In genomic region chr16:3508736-3509135, GRCh38 we compare ENCODE assay signal across 19 cellular contexts. TPM values are rescaled to one million over a fixed set of nuclear protein-coding genes. Genes with fewer than 3 reads are reported as not detected.
DNase-seq lines count a peak whose midpoint lies in the region; ATAC-seq and TF ChIP-seq lines count a peak whose summit lies in the region.
"Had no signal": no experiment of that assay in that cellular context is flagged by ENCODE, and none has a peak within 500 bp of the region (broad histone marks: within the 10 kb centered on the region; RNA-seq: fewer than 3 reads in every experiment).

No MANE protein-coding gene starts in this region.

- WGBS in H9 (ENCODE audit: extremely low coverage, insufficient read length, low lambda C conversion rate): no CpG with 5 or more reads among the region's 7 CpGs

- peaks cover 59% of the 10 kb centered on the region for H3K4me1 Mint-ChIP-seq in activated CD4-positive, alpha-beta T cell treated with anti-CD3 and anti-CD28 coated beads, Interleukin-2, amount 10 ng/mL, durations not matched to agents 24 days and 14 days
- peaks cover 0 to 5% of the 10 kb centered on the region in 2 experiments; a peak in 2 of 4 replicates for H3K4me1 Mint-ChIP-seq in H9
- H3K4me1 Mint-ChIP-seq in activated T-helper 17 cell treated with anti-CD3 and anti-CD28 coated beads, Interleukin-2, amount 50 U/mL, for 72 hours: peaks cover 39% of the 10 kb centered on the region
- H3K4me1 Mint-ChIP-seq: stimulated activated memory B cell treated with anti-CD40 and anti-IgM and Interleukin-4, amounts not matched to agents 10 μg/mL and 1 μg/mL and 100 μg/mL, for 72 hours had no signal

- no peak for DNase-seq in activated CD4-positive, alpha-beta T cell treated with anti-CD3 and anti-CD28 coated beads, Interleukin-2, amount 10 ng/mL, durations not matched to agents 24 days and 14 days
- no peak for DNase-seq in activated CD4-positive, alpha-beta T cell treated with anti-CD3 and anti-CD28 coated beads, Interleukin-2, amount 50 U/mL, for 48 hours
- DNase-seq in H9 (peak; percentile 6), mesenteric fat pad (ENCODE audit: low spot score) (peak; percentile 41), anterior cingulate cortex (lab: John Stamatoyannopoulos, UW) (no peak), D341Med (ENCODE audit: low spot score) (no peak)
- DNase-seq: mesendoderm, NCI-H1436 treated with DMSO at 0.1 percent for 48 hours, NCI-H2171, NCI-H748 treated with DMSO at 0.1 percent for 48 hours had no signal

- no peaks in the 10 kb centered on the region for H3K79me2 ChIP-seq in H9 (ENCODE audit: insufficient read depth, low read length)

- no peak overlapping the region for H2BK15ac ChIP-seq in H9 (ENCODE audit: low read depth, low read length)

- no peaks in the 10 kb centered on the region for H3K9me3 ChIP-seq in H9 (ENCODE audit: control insufficient read depth, low read depth, low read length)
- H3K9me3 ChIP-seq: A549; BLaER1 treated with 17β-estradiol and CSF1 and Interleukin-3, amounts not matched to agents 10 nM and 100 nM; tibial nerve had no signal

- no peaks in the 10 kb centered on the region for H3K4me1 ChIP-seq in H9 (ENCODE audit: insufficient read depth, low read length)

- peak overlapping the region; percentile 76 for H3K27ac Mint-ChIP-seq in activated CD4-positive, alpha-beta T cell treated with anti-CD3 and anti-CD28 coated beads, Interleukin-2, amount 10 ng/mL, durations not matched to agents 24 days and 14 days
- H3K27ac Mint-ChIP-seq in H9: peak overlapping the region in 1 of 3 experiments; percentile 44; a peak in 2 of 7 replicates
- peak overlapping the region; percentile 84 for H3K27ac Mint-ChIP-seq in activated T-helper 17 cell treated with anti-CD3 and anti-CD28 coated beads, Interleukin-2, amount 50 U/mL, for 72 hours
- H3K27ac Mint-ChIP-seq: stimulated activated memory B cell treated with anti-CD40 and anti-IgM and Interleukin-4, amounts not matched to agents 10 μg/mL and 1 μg/mL and 100 μg/mL, for 72 hours had no signal

- no peaks in the 10 kb centered on the region for H4K20me1 ChIP-seq in H9 (ENCODE audit: control insufficient read depth, insufficient read depth, insufficient read length)
- H4K20me1 ChIP-seq: BLaER1 treated with 17β-estradiol and CSF1 and Interleukin-3, amounts not matched to agents 10 nM and 100 nM had no signal

- H3K56ac ChIP-seq in H9 (ENCODE audit: insufficient read length, low read depth, low read length): no peak overlapping the region

- H3K4ac ChIP-seq in H9 (ENCODE audit: low read depth, low read length): no peak overlapping the region

- no peaks in the 10 kb centered on the region for H3K79me1 ChIP-seq in H9 (ENCODE audit: insufficient read depth, low read depth, low read length, poor library complexity, severe bottlenecking)

- no peak overlapping the region for H3K14ac ChIP-seq in H9 (ENCODE audit: insufficient read depth, low read length)

- H3K18ac ChIP-seq in H9 (ENCODE audit: insufficient read length, low read depth, low read length): no peak overlapping the region

- no peak overlapping the region for H2AK5ac ChIP-seq in H9 (ENCODE audit: insufficient read length, low read length)

- H3K23ac ChIP-seq in H9 (ENCODE audit: insufficient read length, low read depth, low read length): no peak overlapping the region

- no peak overlapping the region for H2BK12ac ChIP-seq in H9 (ENCODE audit: insufficient read length, low read depth, low read length)

- peak overlapping the region; percentile 39 for H3K4me3 Mint-ChIP-seq in activated CD4-positive, alpha-beta T cell treated with anti-CD3 and anti-CD28 coated beads, Interleukin-2, amount 10 ng/mL, durations not matched to agents 24 days and 14 days
- no peak overlapping the region for H3K4me3 Mint-ChIP-seq in H9
- peak overlapping the region; percentile 64 for H3K4me3 Mint-ChIP-seq in activated T-helper 17 cell treated with anti-CD3 and anti-CD28 coated beads, Interleukin-2, amount 50 U/mL, for 72 hours
- H3K4me3 Mint-ChIP-seq: stimulated activated memory B cell treated with anti-CD40 and anti-IgM and Interleukin-4, amounts not matched to agents 10 μg/mL and 1 μg/mL and 100 μg/mL, for 72 hours had no signal

- no peak for TF ChIP-seq CTCF in H9 (conservative IDR thresholded peaks at IDR 0.05)

- no peaks in the 10 kb centered on the region for H3K23me2 ChIP-seq in H9 (ENCODE audit: insufficient read length, low read depth, low read length, poor library complexity, severe bottlenecking)

- H4K8ac ChIP-seq in H9 (replicated peaks; ENCODE audit: insufficient read length, low read depth, low read length): no peak overlapping the region

- no peak overlapping the region for H3T11ph ChIP-seq in H9 (ENCODE audit: low read length)

- ATAC-seq in activated T-helper 17 cell treated with anti-CD3 and anti-CD28 coated beads, Interleukin-2, amount 50 U/mL, for 72 hours (replicated peaks): no peak
- ATAC-seq in GM21576 (IDR thresholded peaks at IDR 0.05; ENCODE audit: unreplicated experiment): no peak
- ATAC-seq: A549; stimulated activated memory B cell treated with anti-CD40 and anti-IgM and Interleukin-4, amounts not matched to agents 10 μg/mL and 1 μg/mL and 100 μg/mL, for 72 hours had no signal

- H3K27me3 ChIP-seq in H9 (ENCODE audit: insufficient read depth, low read length): no peaks in the 10 kb centered on the region
- H3K27me3 ChIP-seq: BLaER1 treated with 17β-estradiol and CSF1 and Interleukin-3, amounts not matched to agents 10 nM and 100 nM; tibial nerve had no signal

- H2AFZ ChIP-seq in H9 (ENCODE audit: low read length): no peak overlapping the region

- H3K36me3 Mint-ChIP-seq in activated CD4-positive, alpha-beta T cell treated with anti-CD3 and anti-CD28 coated beads, Interleukin-2, amount 10 ng/mL, durations not matched to agents 24 days and 14 days (ENCODE audit: low read depth): peaks cover 54% of the 10 kb centered on the region
- peaks cover 22 to 63% (median 32%) of the 10 kb centered on the region in 3 experiments; a peak in 6 of 7 replicates for H3K36me3 Mint-ChIP-seq in H9 (ENCODE audit: insufficient read depth in 1 of 3, low read depth in 3 of 3)
- H3K36me3 Mint-ChIP-seq in activated T-helper 17 cell treated with anti-CD3 and anti-CD28 coated beads, Interleukin-2, amount 50 U/mL, for 72 hours (ENCODE audit: low read depth): peaks cover 71% of the 10 kb centered on the region

- no peaks in the 10 kb centered on the region for H3K9me3 Mint-ChIP-seq in activated CD4-positive, alpha-beta T cell treated with anti-CD3 and anti-CD28 coated beads, Interleukin-2, amount 10 ng/mL, durations not matched to agents 24 days and 14 days
- no peaks in the 10 kb centered on the region for H3K9me3 Mint-ChIP-seq in H9
- no peaks in the 10 kb centered on the region for H3K9me3 Mint-ChIP-seq in activated T-helper 17 cell treated with anti-CD3 and anti-CD28 coated beads, Interleukin-2, amount 50 U/mL, for 72 hours
- H3K9me3 Mint-ChIP-seq: stimulated activated memory B cell treated with anti-CD40 and anti-IgM and Interleukin-4, amounts not matched to agents 10 μg/mL and 1 μg/mL and 100 μg/mL, for 72 hours had no signal

- H2BK5ac ChIP-seq in H9 (ENCODE audit: insufficient read length, low read length): no peak overlapping the region

- H3K4me2 ChIP-seq in H9 (ENCODE audit: insufficient read depth, insufficient read length, low read length): no peak overlapping the region
- H3K4me2 ChIP-seq: A549 had no signal

- no peak overlapping the region for H4K91ac ChIP-seq in H9 (ENCODE audit: insufficient read length, low read depth, low read length)

- no peak overlapping the region for H3K27ac ChIP-seq in H9 (ENCODE audit: insufficient read length, low read depth, low read length)
- H3K27ac ChIP-seq: A549; BLaER1 treated with 17β-estradiol and CSF1 and Interleukin-3, amounts not matched to agents 10 nM and 100 nM; tibial nerve had no signal

- H2BK120ac ChIP-seq in H9 (ENCODE audit: low read depth, low read length, poor library complexity, severe bottlenecking): no peak overlapping the region

- no peaks in the 10 kb centered on the region for H3K27me3 Mint-ChIP-seq in activated CD4-positive, alpha-beta T cell treated with anti-CD3 and anti-CD28 coated beads, Interleukin-2, amount 10 ng/mL, durations not matched to agents 24 days and 14 days
- no peaks in the 10 kb centered on the region for H3K27me3 Mint-ChIP-seq in H9 (ENCODE audit: low read depth)
- H3K27me3 Mint-ChIP-seq in activated T-helper 17 cell treated with anti-CD3 and anti-CD28 coated beads, Interleukin-2, amount 50 U/mL, for 72 hours: no peaks in the 10 kb centered on the region
- H3K27me3 Mint-ChIP-seq: stimulated activated memory B cell treated with anti-CD40 and anti-IgM and Interleukin-4, amounts not matched to agents 10 μg/mL and 1 μg/mL and 100 μg/mL, for 72 hours had no signal

- no peak overlapping the region for H4K5ac ChIP-seq in H9 (ENCODE audit: insufficient read length, low read depth, low read length)

- H2BK20ac ChIP-seq in H9 (ENCODE audit: low read depth, low read length, poor library complexity, severe bottlenecking): no peak overlapping the region

- no peak overlapping the region for H3K9ac ChIP-seq in H9 (ENCODE audit: extremely low read depth, insufficient read length, low read length)

- intact Hi-C loops in activated CD4-positive, alpha-beta T cell treated with anti-CD3 and anti-CD28 coated beads, Interleukin-2, amount 10 ng/mL, durations not matched to agents 24 days and 14 days (cut with micrococcal nuclease): loop anchor here (1.0 to 10.0 kb wide), 4 partner anchors 8 to 244 kb away; partner anchors contain the start of gene SLX4

RNA-seq across cellular contexts. Expression of gene CLUAP1, which starts 7.9 kb away (rescaled TPM):
- 19.6 and 22.5 TPM in 2 replicates for total RNA-seq in activated CD4-positive, alpha-beta T cell treated with anti-CD3 and anti-CD28 coated beads, Interleukin-2, amount 10 ng/mL, durations not matched to agents 24 days and 14 days
- total RNA-seq in H9 (2021) (10.6 and 13.4 TPM in 2 replicates), mesenteric fat pad (20.0 TPM)
- 10 to 100 TPM; 14.9 to 15.7 TPM for total RNA-seq in activated T-helper 17 cell treated with anti-CD3 and anti-CD28 coated beads, Interleukin-2, amount 50 U/mL, for 72 hours

RNA-seq across cellular contexts. Expression of gene C16orf90, which starts 13.4 kb away (rescaled TPM):
- not detected in 2 replicates for total RNA-seq in activated CD4-positive, alpha-beta T cell treated with anti-CD3 and anti-CD28 coated beads, Interleukin-2, amount 10 ng/mL, durations not matched to agents 24 days and 14 days
- total RNA-seq in H9 (2021) (not detected in 2 replicates), mesenteric fat pad (not detected)
- total RNA-seq in activated T-helper 17 cell treated with anti-CD3 and anti-CD28 coated beads, Interleukin-2, amount 50 U/mL, for 72 hours: not detected
- total RNA-seq: astrocyte, kidney epithelial cell, renal cortical epithelial cell, tibial nerve had no signal

Comparison
In these comparisons a context has a peak if more than half of its experiments do, and no peak if none do; other contexts are left out.
1. DNase-seq: peak in H9 (single experiment) and mesenteric fat pad (single experiment); none in activated CD4-positive, alpha-beta T cell treated with anti-CD3 and anti-CD28 coated beads, Interleukin-2, amount 10 ng/mL, durations not matched to agents 24 days and 14 days (single experiment), activated CD4-positive, alpha-beta T cell treated with anti-CD3 and anti-CD28 coated beads, Interleukin-2, amount 50 U/mL, for 48 hours (0 of 2), anterior cingulate cortex (0 of 58) and D341Med (single experiment).
2. H3K4me3 Mint-ChIP-seq: peak in activated CD4-positive, alpha-beta T cell treated with anti-CD3 and anti-CD28 coated beads, Interleukin-2, amount 10 ng/mL, durations not matched to agents 24 days and 14 days (single experiment) and activated T-helper 17 cell treated with anti-CD3 and anti-CD28 coated beads, Interleukin-2, amount 50 U/mL, for 72 hours (single experiment); none in H9 (0 of 2).